ENCODE assay signal across 28 cellular contexts in genomic region chr10:18043148-18043547, GRCh38.
A peak's percentile ranks its signal among the peaks of the same experiment; 100 is the strongest.
DNase-seq lines count a peak whose midpoint lies in the region; ATAC-seq, FAIRE-seq and TF ChIP-seq lines count a peak whose summit lies in the region.
"Had no signal": no experiment of that assay in that cellular context is flagged by ENCODE, and none has a peak within 500 bp of the region (broad histone marks: within the 10 kb centered on the region; RNA-seq: fewer than 3 reads in every experiment).

No MANE protein-coding gene starts in this region.

- no peak for TF ChIP-seq CTCF in cardiac fibroblast (IDR thresholded peaks at IDR 0.05; ENCODE audit: low read depth, low read length)

- no peak overlapping the region for H3K4me3 ChIP-seq in cardiac fibroblast (replicated peaks in 1 of 2; ENCODE audit: low read depth in 2 of 2, low read length in 2 of 2)
- H3K4me3 ChIP-seq: left lung, tibial artery had no signal

- no peak for FAIRE-seq in HTR-8/SVneo (lab: Jason Lieb, UNC)
- FAIRE-seq: frontal cortex, H54, HepG2 had no signal

- ATAC-seq in Right ventricle myocardium superior (ENCODE audit: poor library complexity), result no peak
- ATAC-seq in left ventricle myocardium superior, result no peak
- ATAC-seq: HepG2; left lung; natural killer cell treated with Interleukin-12 subunit alpha and Interleukin-12 subunit beta and Interleukin-15 and Interleukin-18, amount 100 ng/mL, for 72 hours; sciatic nerve; stimulated activated naive CD8-positive, alpha-beta T cell treated with anti-CD3 and anti-CD28 coated beads, Interleukin-15, amount 100 ng/mL, for 72 hours; T-helper 17 cell had no signal

- intact Hi-C loops in Right ventricle myocardium superior (cut with DNase I) (no loop called here), left ventricle myocardium superior (cut with micrococcal nuclease) (no loop called here)

- DNase-seq in HTR-8/SVneo (ENCODE audit: insufficient read length, low spot score) (peak; percentile 19), cardiac fibroblast (ENCODE audit: low read depth in 2 of 2) (peak; percentile 15 to 44), hepatic stellate cell (ENCODE audit: low spot score) (peak; percentile 7), Right ventricle myocardium superior (no peak), left ventricle myocardium superior (no peak)
- no peak for DNase-seq in activated effector memory CD4-positive, alpha-beta T cell treated with Interleukin-2 at 50 U/mL for 16 hours
- DNase-seq in activated CD4-positive, alpha-beta T cell treated with anti-CD3 and anti-CD28 coated beads for 48 hours, result no peak
- DNase-seq: activated CD4-positive, alpha-beta T cell treated with anti-CD3 and anti-CD28 coated beads for 4 hours; activated naive CD4-positive, alpha-beta T cell treated with Interleukin-2 at 50 U/mL for 16 hours; activated T-cell treated with anti-CD3 and anti-CD28 coated beads, Interleukin-2, amount 50 U/mL, for 24 hours; AML-193; CD8-positive, alpha-beta memory T cell; hippocampal formation; immature natural killer cell; left lung; NCI-H1092; NCI-H187; NCI-H2171 treated with DMSO at 0.1 percent for 48 hours; NCI-H524 treated with DMSO at 0.1 percent for 48 hours; stimulated activated CD4-positive, alpha-beta T cell treated with anti-CD3 and anti-CD28 coated beads, Interleukin-15, amount 100 ng/mL, for 24 hours; stimulated activated naive CD8-positive, alpha-beta T cell treated with anti-CD3 and anti-CD28 coated beads, Interleukin-15, amount 100 ng/mL, for 72 hours; T-helper 17 cell; tibial artery had no signal

Comparison
In these comparisons a context has a peak if more than half of its experiments do, and no peak if none do; other contexts are left out.
1. DNase-seq: peak in HTR-8/SVneo (single experiment), cardiac fibroblast (2 of 2) and hepatic stellate cell (single experiment); none in activated effector memory CD4-positive, alpha-beta T cell treated with Interleukin-2 at 50 U/mL for 16 hours (single experiment), activated CD4-positive, alpha-beta T cell treated with anti-CD3 and anti-CD28 coated beads for 48 hours (single experiment), Right ventricle myocardium superior (single experiment) and left ventricle myocardium superior (single experiment).